ENCODE assay signal across 27 cellular contexts in genomic region chr2:99422599-99422998, GRCh38.
DNase-seq lines count a peak whose midpoint lies in the region; ATAC-seq, FAIRE-seq and TF ChIP-seq lines count a peak whose summit lies in the region.
"Had no signal": no experiment of that assay in that cellular context is flagged by ENCODE, and none has a peak within 500 bp of the region (broad histone marks: within the 10 kb centered on the region; RNA-seq: fewer than 3 reads in every experiment).

No MANE protein-coding gene starts in this region.

- TF ChIP-seq CTCF in GM12878 (IDR thresholded peaks at IDR 0.05 in 2 of 3, conservative IDR thresholded peaks at IDR 0.05 in 1 of 3; ENCODE audit: control insufficient read depth in 2 of 3, extremely low read depth in 1 of 3, insufficient read depth in 1 of 3, low read depth in 3 of 3, low read length in 3 of 3): no peak

- SMC1A ChIA-PET in GM12878 (lab: Charles Lee; ENCODE audit: uncharacterized antibody, unreplicated experiment): no interaction called here

- H3K27ac Mint-ChIP-seq in activated T-cell treated with anti-CD3 and anti-CD28 coated beads, Interleukin-2, amount 50 U/mL, for 24 hours: peak overlapping the region; percentile 28
- H3K27ac Mint-ChIP-seq in activated T-cell treated with anti-CD3 and anti-CD28 coated beads, Interleukin-2, amount 50 U/mL, for 72 hours: no peak overlapping the region
- H3K27ac Mint-ChIP-seq in stimulated activated memory B cell treated with anti-CD40 and anti-IgM and Interleukin-4, amounts not matched to agents 10 μg/mL and 1 μg/mL and 100 μg/mL, for 72 hours: peak overlapping the region; percentile 39
- H3K27ac Mint-ChIP-seq: activated CD4-positive, alpha-beta memory T cell treated with anti-CD3 and anti-CD28 coated beads, Interleukin-2, amount 10 ng/mL, durations not matched to agents 7 days and 5 days; activated naive CD8-positive, alpha-beta T cell; B cell; brain had no signal

- H3K79me2 ChIP-seq in GM12878 (ENCODE audit: control insufficient read depth, insufficient read depth, low read length): no peaks in the 10 kb centered on the region

- ATAC-seq in activated T-cell treated with anti-CD3 and anti-CD28 coated beads, Interleukin-2, amount 50 U/mL, for 72 hours (replicated peaks in 1 of 2): no peak
- ATAC-seq in HG02870 (IDR thresholded peaks at IDR 0.05; ENCODE audit: unreplicated experiment) (peak; percentile 68), GM12878 (peak; percentile 54), HG03108 (IDR thresholded peaks at IDR 0.05; ENCODE audit: unreplicated experiment) (no peak), GM19452 (IDR thresholded peaks at IDR 0.05; ENCODE audit: unreplicated experiment) (no peak), HG03469 (IDR thresholded peaks at IDR 0.05; ENCODE audit: unreplicated experiment) (no peak)
- peak; percentile 97 for ATAC-seq in stimulated activated memory B cell treated with anti-CD40 and anti-IgM and Interleukin-4, amounts not matched to agents 10 μg/mL and 1 μg/mL and 100 μg/mL, for 72 hours
- ATAC-seq: left colon had no signal

- H3K27me3 ChIP-seq in GM12878 (replicated peaks in 1 of 2; ENCODE audit: control insufficient read depth in 2 of 2, insufficient read depth in 2 of 2, low read length in 1 of 2): no peaks in the 10 kb centered on the region

- H3K4me2 ChIP-seq in GM12878 (ENCODE audit: control insufficient read depth, insufficient read depth): no peak overlapping the region

- no peaks in the 10 kb centered on the region for H3K4me1 ChIP-seq in GM12878 (ENCODE audit: control insufficient read depth, insufficient read depth, low read length)

- no peak for FAIRE-seq in GM12878 (lab: Jason Lieb, UNC)
- FAIRE-seq: endothelial cell of umbilical vein had no signal

- TF ChIP-seq POLR2A in GM12878 (IDR thresholded peaks at IDR 0.05; ENCODE audit: low read depth, low read length): no peak

- H3K9me3 Mint-ChIP-seq in activated T-cell treated with anti-CD3 and anti-CD28 coated beads, Interleukin-2, amount 50 U/mL, for 24 hours: no peaks in the 10 kb centered on the region
- no peaks in the 10 kb centered on the region for H3K9me3 Mint-ChIP-seq in activated T-cell treated with anti-CD3 and anti-CD28 coated beads, Interleukin-2, amount 50 U/mL, for 72 hours
- no peaks in the 10 kb centered on the region for H3K9me3 Mint-ChIP-seq in stimulated activated memory B cell treated with anti-CD40 and anti-IgM and Interleukin-4, amounts not matched to agents 10 μg/mL and 1 μg/mL and 100 μg/mL, for 72 hours
- H3K9me3 Mint-ChIP-seq: activated CD4-positive, alpha-beta memory T cell treated with anti-CD3 and anti-CD28 coated beads, Interleukin-2, amount 10 ng/mL, durations not matched to agents 7 days and 5 days; brain; neural crest cell had no signal

- POLR2A ChIA-PET in GM12878 (lab: Charles Lee): no interaction called here

- no peaks in the 10 kb centered on the region for H4K20me1 ChIP-seq in GM12878 (ENCODE audit: control insufficient read depth, insufficient read depth)

- no TSS peak for BruUV-seq in GM12878 (replicated peaks; lab: Mats Ljungman, UMichigan)

- intact Hi-C loops in GM12878 (cut with micrococcal nuclease; ENCODE audit: unreplicated experiment): no loop called here

- peaks cover 85% of the 10 kb centered on the region for H3K36me3 Mint-ChIP-seq in activated T-cell treated with anti-CD3 and anti-CD28 coated beads, Interleukin-2, amount 50 U/mL, for 24 hours (ENCODE audit: low read depth)
- H3K36me3 Mint-ChIP-seq in activated T-cell treated with anti-CD3 and anti-CD28 coated beads, Interleukin-2, amount 50 U/mL, for 72 hours (ENCODE audit: insufficient read depth in 2 of 2): peaks cover 0 to 14% of the 10 kb centered on the region in 2 donors
- H3K36me3 Mint-ChIP-seq in stimulated activated memory B cell treated with anti-CD40 and anti-IgM and Interleukin-4, amounts not matched to agents 10 μg/mL and 1 μg/mL and 100 μg/mL, for 72 hours: peaks cover 52% of the 10 kb centered on the region

- RAD21 ChIA-PET in GM12878 (lab: Charles Lee; ENCODE audit: unreplicated experiment): no interaction called here

- TF ChIP-seq RAD21 in GM12878 (IDR thresholded peaks at IDR 0.05; ENCODE audit: insufficient read depth, low read depth, low read length): no peak

- no peak overlapping the region for H3K4me3 ChIP-seq in GM12878

- no peaks in the 10 kb centered on the region for H3K4me1 Mint-ChIP-seq in activated T-cell treated with anti-CD3 and anti-CD28 coated beads, Interleukin-2, amount 50 U/mL, for 24 hours (ENCODE audit: low read depth)
- no peaks in the 10 kb centered on the region for H3K4me1 Mint-ChIP-seq in activated T-cell treated with anti-CD3 and anti-CD28 coated beads, Interleukin-2, amount 50 U/mL, for 72 hours (ENCODE audit: low read depth)
- H3K4me1 Mint-ChIP-seq in stimulated activated memory B cell treated with anti-CD40 and anti-IgM and Interleukin-4, amounts not matched to agents 10 μg/mL and 1 μg/mL and 100 μg/mL, for 72 hours: peaks cover 10% of the 10 kb centered on the region
- H3K4me1 Mint-ChIP-seq: activated CD4-positive, alpha-beta memory T cell treated with anti-CD3 and anti-CD28 coated beads, Interleukin-2, amount 10 ng/mL, durations not matched to agents 7 days and 5 days; B cell; brain; neural crest cell had no signal

- no peak for DNase-seq in activated T-cell treated with anti-CD3 and anti-CD28 coated beads, Interleukin-2, amount 50 U/mL, for 24 hours
- no peak for DNase-seq in activated T-cell treated with anti-CD3 and anti-CD28 coated beads, Interleukin-2, amount 50 U/mL, for 72 hours
- DNase-seq in GM12878 (ENCODE audit: low read depth, low spot score): no peak
- DNase-seq: 8988T; activated CD4-positive, alpha-beta memory T cell treated with anti-CD3 and anti-CD28 coated beads, Interleukin-2, amount 10 ng/mL, durations not matched to agents 7 days and 5 days; activated T-cell treated with anti-CD3 and anti-CD28 coated beads, Interleukin-2, amount 50 U/mL, for 48 hours; Calu3; cortex of kidney; foreskin fibroblast; GOT3; left colon; midbrain; MM.1S; NCI-H2029; NCI-H510A treated with DMSO at 0.1 percent for 48 hours; SHP77; T-helper 1 cell had no signal

- H2AFZ ChIP-seq in GM12878 (ENCODE audit: control insufficient read depth, low read depth, low read length): no peak overlapping the region

- no peak overlapping the region for H3K4me3 Mint-ChIP-seq in activated T-cell treated with anti-CD3 and anti-CD28 coated beads, Interleukin-2, amount 50 U/mL, for 24 hours
- H3K4me3 Mint-ChIP-seq in activated T-cell treated with anti-CD3 and anti-CD28 coated beads, Interleukin-2, amount 50 U/mL, for 72 hours: no peak overlapping the region
- H3K4me3 Mint-ChIP-seq in stimulated activated memory B cell treated with anti-CD40 and anti-IgM and Interleukin-4, amounts not matched to agents 10 μg/mL and 1 μg/mL and 100 μg/mL, for 72 hours: no peak overlapping the region
- H3K4me3 Mint-ChIP-seq: activated CD4-positive, alpha-beta memory T cell treated with anti-CD3 and anti-CD28 coated beads, Interleukin-2, amount 10 ng/mL, durations not matched to agents 7 days and 5 days; activated naive CD8-positive, alpha-beta T cell; B cell; brain; neural crest cell had no signal

- WGBS in GM12878 (ENCODE audit: insufficient coverage, insufficient replicate concordance, low lambda C conversion rate, missing lambda C conversion rate): 49% methylated on average over 3 of the region's 3 CpGs

- no peak for TF ChIP-seq EP300 in GM12878 (IDR thresholded peaks at IDR 0.05; ENCODE audit: borderline replicate concordance in 1 of 2, control insufficient read depth in 1 of 2, low read depth in 2 of 2, low read length in 2 of 2)

- CTCF ChIA-PET in GM12878 (lab: Yijun Ruan, JAX): interaction anchor here (1.5 kb wide), 1 partner anchor 46 kb away, joined by 3 read pairs; no protein-coding TSS in a partner anchor

- no peaks in the 10 kb centered on the region for H3K27me3 Mint-ChIP-seq in activated T-cell treated with anti-CD3 and anti-CD28 coated beads, Interleukin-2, amount 50 U/mL, for 24 hours
- no peaks in the 10 kb centered on the region for H3K27me3 Mint-ChIP-seq in activated T-cell treated with anti-CD3 and anti-CD28 coated beads, Interleukin-2, amount 50 U/mL, for 72 hours (ENCODE audit: low read depth)
- H3K27me3 Mint-ChIP-seq in stimulated activated memory B cell treated with anti-CD40 and anti-IgM and Interleukin-4, amounts not matched to agents 10 μg/mL and 1 μg/mL and 100 μg/mL, for 72 hours: no peaks in the 10 kb centered on the region
- H3K27me3 Mint-ChIP-seq: activated CD4-positive, alpha-beta memory T cell treated with anti-CD3 and anti-CD28 coated beads, Interleukin-2, amount 10 ng/mL, durations not matched to agents 7 days and 5 days; activated naive CD8-positive, alpha-beta T cell; B cell; brain had no signal

- in situ Hi-C loops in GM12878 (cut with MboI): no loop called here

- H3K36me3 ChIP-seq in GM12878 (ENCODE audit: control insufficient read depth in 2 of 2, insufficient read depth in 2 of 2, low read length in 1 of 2): peaks cover 11 to 18% of the 10 kb centered on the region in 2 experiments

- no peak overlapping the region for H3K27ac ChIP-seq in GM12878 (ENCODE audit: control insufficient read depth, insufficient read depth)

- H3K9me3 ChIP-seq in GM12878 (replicated peaks; ENCODE audit: control insufficient read depth, insufficient read depth, low read length): no peaks in the 10 kb centered on the region

- H3K9ac ChIP-seq in GM12878 (ENCODE audit: control insufficient read depth, insufficient read depth, low read length): no peak overlapping the region

TF ChIP-seq in GM12878, 131 proteins besides CTCF, POLR2A, EP300 and RAD21 (continues in another document):
- TF ChIP-seq PBX3 (IDR thresholded peaks at IDR 0.05; ENCODE audit: insufficient replicate concordance, low read depth, low read length) (no peak), CHD2 (IDR thresholded peaks at IDR 0.05; ENCODE audit: borderline replicate concordance, low read depth, low read length) (no peak), SIN3A (IDR thresholded peaks at IDR 0.05; ENCODE audit: low read depth, low read length) (no peak), POU2F2 (IDR thresholded peaks at IDR 0.05; ENCODE audit: borderline replicate concordance, low read depth, low read length) (no peak)

Comparison
In these comparisons a context has a peak if more than half of its experiments do, and no peak if none do; other contexts are left out.
1. ATAC-seq: peak in HG02870 (single experiment), GM12878 (single experiment) and stimulated activated memory B cell treated with anti-CD40 and anti-IgM and Interleukin-4, amounts not matched to agents 10 μg/mL and 1 μg/mL and 100 μg/mL, for 72 hours (single experiment); none in activated T-cell treated with anti-CD3 and anti-CD28 coated beads, Interleukin-2, amount 50 U/mL, for 72 hours (0 of 2), HG03108 (single experiment), GM19452 (single experiment) and HG03469 (single experiment).